ENCODE assay signal across 12 cellular contexts in the genomic region with DNA sequence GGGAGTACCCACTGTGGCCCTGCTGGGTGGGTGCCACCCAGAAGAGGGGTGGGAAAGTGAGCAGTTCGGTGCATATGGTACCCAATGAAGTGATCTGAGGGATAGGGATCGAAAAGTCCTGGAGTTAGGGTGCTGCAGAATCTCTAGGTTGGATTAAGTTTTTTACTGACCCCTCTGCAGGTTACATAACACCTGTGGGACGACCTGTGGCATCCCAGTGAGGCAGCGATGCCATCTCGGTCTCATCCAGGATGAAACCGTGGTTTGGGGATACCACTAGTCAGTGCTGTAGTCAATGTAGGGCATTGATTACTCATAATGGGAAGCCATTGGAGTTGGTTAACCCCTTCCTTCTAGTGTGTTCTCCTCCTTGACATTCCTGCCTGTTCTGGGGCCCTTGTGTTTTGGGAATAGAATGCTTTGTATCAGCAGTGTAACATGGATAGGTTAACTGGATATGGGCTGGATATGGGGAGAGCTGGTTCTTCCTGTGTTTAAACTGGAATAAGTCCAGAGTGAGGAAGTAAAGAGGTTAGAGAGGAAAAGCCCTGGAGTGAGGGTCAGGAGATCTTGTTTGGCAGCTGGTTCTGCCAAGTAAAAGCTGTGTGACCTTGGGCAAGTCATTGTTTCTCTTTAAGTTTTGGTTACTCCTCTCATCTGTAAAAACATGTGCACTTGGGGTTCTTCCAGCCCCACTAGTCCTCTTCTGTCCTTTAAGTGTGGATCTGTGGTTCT. TPM values are rescaled to one million over a fixed set of nuclear protein-coding genes. Genes with fewer than 3 reads are reported as not detected.
A peak's percentile ranks its signal among the peaks of the same experiment; 100 is the strongest.
DNase-seq lines count a peak whose midpoint lies in the region; ATAC-seq and TF ChIP-seq lines count a peak whose summit lies in the region.
"Had no signal": no experiment of that assay in that cellular context is flagged by ENCODE, and none has a peak within 500 bp of the region (broad histone marks: within the 10 kb centered on the region; RNA-seq: fewer than 3 reads in every experiment).

No MANE protein-coding gene starts in this region.

- no peak overlapping the region for H3K4me3 ChIP-seq in thoracic aorta
- peak overlapping the region in 2 of 4 donors; percentile 62 to 63 for H3K4me3 ChIP-seq in gastrocnemius medialis

- peak overlapping the region; percentile 77 for H3K4me3 Mint-ChIP-seq in activated T-cell treated with anti-CD3 and anti-CD28 coated beads, Interleukin-2, amount 50 U/mL, for 4 hours
- peak overlapping the region; percentile 82 to 90 (median 90) for H3K4me3 Mint-ChIP-seq in T-cell

- H3K9me3 ChIP-seq in thoracic aorta: no peaks in the 10 kb centered on the region
- no peaks in the 10 kb centered on the region for H3K9me3 ChIP-seq in gastrocnemius medialis
- H3K9me3 ChIP-seq: tibial artery had no signal

- in situ Hi-C loops in gastrocnemius medialis (cut with MboI; ENCODE audit: low sequenced_read_pairs in 4 of 4): no loop called here

- no peak for TF ChIP-seq CTCF in foreskin keratinocyte (conservative IDR thresholded peaks at IDR 0.05)
- TF ChIP-seq CTCF in thoracic aorta (IDR thresholded peaks at IDR 0.05): no peak
- no peak for TF ChIP-seq CTCF in gastrocnemius medialis (IDR thresholded peaks at IDR 0.05 in 4 of 5, conservative IDR thresholded peaks at IDR 0.05 in 1 of 5)

- DNase-seq in activated T-cell treated with anti-CD3 and anti-CD28 coated beads, Interleukin-2, amount 50 U/mL, for 4 hours: no peak
- DNase-seq in activated T-cell treated with anti-CD3 and anti-CD28 coated beads for 4 hours: no peak
- no peak for DNase-seq in T-cell
- no peak for DNase-seq in foreskin keratinocyte
- no peak for DNase-seq in thoracic aorta (ENCODE audit: low spot score)
- no peak for DNase-seq in gastrocnemius medialis
- DNase-seq in stimulated activated CD4-positive, alpha-beta T cell treated with anti-CD3 and anti-CD28 coated beads, Interleukin-4, amount 100 ng/mL, for 4 hours: no peak
- DNase-seq: NCI-H1092 treated with DMSO at 0.1 percent for 48 hours, NCI-H524 treated with DMSO at 0.1 percent for 48 hours had no signal

- peak overlapping the region; percentile 11 to 94 for H3K27ac Mint-ChIP-seq in T-cell

- intact Hi-C loops in gastrocnemius medialis (cut with DNase I; ENCODE audit: low total_unique reads): loop anchor here (2.0 kb wide), 1 partner anchor 43 kb away; the partner anchor contains the start of gene ATF3

- peaks cover 7% of the 10 kb centered on the region for H3K4me1 ChIP-seq in foreskin keratinocyte
- H3K4me1 ChIP-seq in thoracic aorta (ENCODE audit: control insufficient read depth in 1 of 2, low read depth in 2 of 2): peaks cover 15 to 35% of the 10 kb centered on the region in 2 donors
- H3K4me1 ChIP-seq in gastrocnemius medialis: peaks cover 7 to 13% of the 10 kb centered on the region in 2 donors

- peaks cover 4% of the 10 kb centered on the region for H3K9me3 Mint-ChIP-seq in activated T-cell treated with anti-CD3 and anti-CD28 coated beads, Interleukin-2, amount 50 U/mL, for 4 hours
- peaks cover 4 to 8% (median 5%) of the 10 kb centered on the region in 3 donors for H3K9me3 Mint-ChIP-seq in T-cell

- ATAC-seq in activated T-cell treated with anti-CD3 and anti-CD28 coated beads, Interleukin-2, amount 50 U/mL, for 4 hours: no peak
- ATAC-seq in T-cell (replicated peaks in 1 of 4): no peak
- no peak for ATAC-seq in foreskin keratinocyte
- ATAC-seq in thoracic aorta (ENCODE audit: insufficient number of reproducible peaks, low FRiP score, low read depth): no peak
- no peak for ATAC-seq in gastrocnemius medialis
- no peak for ATAC-seq in GM18498 (IDR thresholded peaks at IDR 0.05; ENCODE audit: unreplicated experiment)

- no peak for TF ChIP-seq POLR2A in gastrocnemius medialis (IDR thresholded peaks at IDR 0.05)

- H3K27me3 ChIP-seq in foreskin keratinocyte: peaks cover 19% of the 10 kb centered on the region
- H3K27me3 ChIP-seq in thoracic aorta (replicated peaks; ENCODE audit: insufficient read depth): no peaks in the 10 kb centered on the region
- H3K27me3 ChIP-seq in gastrocnemius medialis: no peaks in the 10 kb centered on the region
- H3K27me3 ChIP-seq: tibial artery had no signal

- H3K27ac ChIP-seq in foreskin keratinocyte (peak overlapping the region; percentile 93), thoracic aorta (peak overlapping the region; percentile 54 to 70), gastrocnemius medialis (peak overlapping the region in 1 of 4 donors; percentile 84)
- H3K27ac ChIP-seq: epithelial cell of prostate had no signal

- no peaks in the 10 kb centered on the region for H3K36me3 Mint-ChIP-seq in activated T-cell treated with anti-CD3 and anti-CD28 coated beads, Interleukin-2, amount 50 U/mL, for 4 hours (ENCODE audit: insufficient read depth)
- H3K36me3 Mint-ChIP-seq in T-cell: no peaks in the 10 kb centered on the region

- POLR2A ChIA-PET in T-cell (lab: Charles Lee): no interaction called here

- CTCF ChIA-PET in T-cell (lab: Charles Lee): interaction anchor here in 1 of 2 donors (1.3 to 1.8 kb wide), 2 partner anchors 89 to 102 kb away, joined by 3 to 6 read pairs; no protein-coding TSS in a partner anchor

- no peaks in the 10 kb centered on the region for H3K36me3 ChIP-seq in thoracic aorta
- H3K36me3 ChIP-seq in gastrocnemius medialis: no peaks in the 10 kb centered on the region
- H3K36me3 ChIP-seq: tibial artery had no signal

- H3K4me1 Mint-ChIP-seq in activated T-cell treated with anti-CD3 and anti-CD28 coated beads, Interleukin-2, amount 50 U/mL, for 4 hours (ENCODE audit: low read depth): peaks cover 31% of the 10 kb centered on the region
- H3K4me1 Mint-ChIP-seq in T-cell: peaks cover 15 to 21% (median 18%) of the 10 kb centered on the region in 3 donors

- no peaks in the 10 kb centered on the region for H3K27me3 Mint-ChIP-seq in activated T-cell treated with anti-CD3 and anti-CD28 coated beads, Interleukin-2, amount 50 U/mL, for 4 hours (ENCODE audit: low read depth)
- no peaks in the 10 kb centered on the region for H3K27me3 Mint-ChIP-seq in T-cell

RNA-seq across cellular contexts. Expression of gene ATF3, which starts 42.8 kb away (rescaled TPM):
- total RNA-seq in activated T-cell treated with anti-CD3 and anti-CD28 coated beads, Interleukin-2, amount 50 U/mL, for 4 hours: 10 to 100 TPM; 14.8 to 27.2 (median 16.8) TPM
- total RNA-seq in T-cell (10 to 100 TPM in 2 of 5 donors, 1 to 10 TPM in 3; 1.5 to 20.1 (median 3.1) TPM), foreskin keratinocyte (3.3 and 5.4 TPM in 2 replicates), thoracic aorta (100 to 1,000 TPM in 1 of 2 donors, 10 to 100 TPM in 1; 10.7 to 160 TPM), gastrocnemius medialis (1 to 10 TPM; 1.9 to 7.4 (median 7.2) TPM)
- polyA plus RNA-seq in foreskin keratinocyte: 3.3 and 4.8 TPM in 2 replicates
